9 cellular contexts compared by ENCODE assay signal in genomic region chr11:119726585-119727522, GRCh38. TPM values are rescaled to one million over a fixed set of nuclear protein-coding genes. Genes with fewer than 3 reads are reported as not detected.
A peak's percentile ranks its signal among the peaks of the same experiment; 100 is the strongest.
DNase-seq lines count a peak whose midpoint lies in the region; ATAC-seq, FAIRE-seq and TF ChIP-seq lines count a peak whose summit lies in the region.
"Had no signal": no experiment of that assay in that cellular context is flagged by ENCODE, and none has a peak within 500 bp of the region (broad histone marks: within the 10 kb centered on the region; RNA-seq: fewer than 3 reads in every experiment).

No MANE protein-coding gene starts in this region.

- no peak for FAIRE-seq in GM12878 (lab: Jason Lieb, UNC)

- peak overlapping the region; percentile 34; the same call in 1 of the 2 replicates for H3K9ac ChIP-seq in GM12878 (ENCODE audit: control insufficient read depth, insufficient read depth, low read length)

- no peaks in the 10 kb centered on the region for H4K20me1 ChIP-seq in GM12878 (ENCODE audit: control insufficient read depth, insufficient read depth)

- H3K4me3 ChIP-seq in cardiac muscle cell (peak overlapping the region; percentile 69), right cardiac atrium (ENCODE audit: low read length) (no peak overlapping the region), GM12878 (peak overlapping the region; percentile 74), lower lobe of right lung (peak overlapping the region; percentile 82), upper lobe of left lung (peak overlapping the region in 3 of 4 donors; percentile 69 to 96 (median 80))

- TF ChIP-seq CTCF in cardiac muscle cell (IDR thresholded peaks at IDR 0.05; ENCODE audit: low read depth, low read length) (no peak), GM12878 (IDR thresholded peaks at IDR 0.05 in 2 of 3, conservative IDR thresholded peaks at IDR 0.05 in 1 of 3; ENCODE audit: control insufficient read depth in 2 of 3, extremely low read depth in 1 of 3, insufficient read depth in 1 of 3, low read depth in 3 of 3, low read length in 3 of 3) (no peak), lower lobe of right lung (IDR thresholded peaks at IDR 0.05) (no peak), upper lobe of left lung (IDR thresholded peaks at IDR 0.05) (no peak)

- RAD21 ChIA-PET in GM12878 (lab: Charles Lee; ENCODE audit: unreplicated experiment) = interaction anchor here (0.9 to 9.2 kb wide), 7 partner anchors 13 to 246 kb away, joined by 3 to 192 read pairs (median 5); no protein-coding TSS in a partner anchor

- H3K27me3 ChIP-seq in cardiac muscle cell (no peaks in the 10 kb centered on the region), right cardiac atrium (ENCODE audit: control insufficient read depth, insufficient read depth) (no peaks in the 10 kb centered on the region), GM12878 (replicated peaks in 1 of 2; ENCODE audit: control insufficient read depth in 2 of 2, insufficient read depth in 2 of 2, low read length in 1 of 2) (peaks cover 0 to 7% of the 10 kb centered on the region in 2 experiments; a peak in 2 of 4 replicates), lower lobe of right lung (ENCODE audit: low read depth) (no peaks in the 10 kb centered on the region), upper lobe of left lung (no peaks in the 10 kb centered on the region)

- H2AFZ ChIP-seq in GM12878 (ENCODE audit: control insufficient read depth, low read depth, low read length) = no peak overlapping the region

- H3K4me1 ChIP-seq in cardiac muscle cell (ENCODE audit: low read depth) = peaks cover 17% of the 10 kb centered on the region
- H3K4me1 ChIP-seq in right cardiac atrium (ENCODE audit: control insufficient read depth, insufficient read depth, low read length) = no peaks in the 10 kb centered on the region
- peaks cover 27% of the 10 kb centered on the region for H3K4me1 ChIP-seq in GM12878 (ENCODE audit: control insufficient read depth, insufficient read depth, low read length)
- peaks cover 29% of the 10 kb centered on the region for H3K4me1 ChIP-seq in lower lobe of right lung
- peaks cover 20 to 33% (median 28%) of the 10 kb centered on the region in 4 donors for H3K4me1 ChIP-seq in upper lobe of left lung

- peaks cover 15% of the 10 kb centered on the region for H3K79me2 ChIP-seq in GM12878 (ENCODE audit: control insufficient read depth, insufficient read depth, low read length)

- TF ChIP-seq EP300 in GM12878 (IDR thresholded peaks at IDR 0.05; ENCODE audit: borderline replicate concordance in 1 of 2, control insufficient read depth in 1 of 2, low read depth in 2 of 2, low read length in 2 of 2) (no peak), upper lobe of left lung (IDR thresholded peaks at IDR 0.05) (no peak)

- BruUV-seq in GM12878 (replicated peaks; lab: Mats Ljungman, UMichigan) = no TSS peak

- POLR2A ChIA-PET in GM12878 (lab: Charles Lee) = interaction anchor here (0.6 to 7.3 kb wide), 5 partner anchors 18 to 52 kb away, joined by 3 to 74 read pairs (median 5); no protein-coding TSS in a partner anchor

- peak overlapping the region; percentile 97 for H3K4me2 ChIP-seq in GM12878 (ENCODE audit: control insufficient read depth, insufficient read depth)

- no peak for DNase-seq in cardiac muscle cell (ENCODE audit: low read depth in 1 of 2, low spot score in 1 of 2)
- no peak for DNase-seq in right cardiac atrium
- DNase-seq in GM12878 (ENCODE audit: low read depth, low spot score) = no peak
- DNase-seq in lower lobe of right lung = no peak
- DNase-seq in upper lobe of left lung = no peak
- DNase-seq in epidermal melanocyte (ENCODE audit: insufficient read length, low spot score) = no peak
- DNase-seq: aorta had no signal

- no peak overlapping the region for H3K27ac ChIP-seq in cardiac muscle cell
- no peak overlapping the region for H3K27ac ChIP-seq in right cardiac atrium (ENCODE audit: low read length)
- no peak overlapping the region for H3K27ac ChIP-seq in GM12878 (ENCODE audit: control insufficient read depth, insufficient read depth)
- no peak overlapping the region for H3K27ac ChIP-seq in lower lobe of right lung
- H3K27ac ChIP-seq in upper lobe of left lung = no peak overlapping the region

- intact Hi-C loops in right cardiac atrium (cut with DNase I) (loop anchor here in 3 of 4 donors (5.0 to 10.0 kb wide), 3 partner anchors 55 to 242 kb away; no protein-coding TSS in a partner anchor), GM12878 (cut with micrococcal nuclease; ENCODE audit: unreplicated experiment) (loop anchor here (5.0 kb wide), 1 partner anchor 245 kb away; no protein-coding TSS in a partner anchor), lower lobe of right lung (cut with DNase I) (no loop called here)

- no peak for ATAC-seq in right cardiac atrium
- no peak for ATAC-seq in GM12878
- ATAC-seq in lower lobe of right lung = no peak
- no peak for ATAC-seq in upper lobe of left lung (ENCODE audit: low FRiP score in 2 of 2)
- no peak for ATAC-seq in HG03196 (IDR thresholded peaks at IDR 0.05; ENCODE audit: unreplicated experiment)
- ATAC-seq in HG03108 (IDR thresholded peaks at IDR 0.05; ENCODE audit: unreplicated experiment) = no peak

- TF ChIP-seq POLR2A in GM12878 (IDR thresholded peaks at IDR 0.05; ENCODE audit: low read depth, low read length) = no peak
- no peak for TF ChIP-seq POLR2A in upper lobe of left lung (IDR thresholded peaks at IDR 0.05)

- H3K9me3 ChIP-seq in cardiac muscle cell (ENCODE audit: low read depth) = no peaks in the 10 kb centered on the region
- H3K9me3 ChIP-seq in right cardiac atrium (ENCODE audit: control insufficient read depth, low read length) = no peaks in the 10 kb centered on the region
- H3K9me3 ChIP-seq in GM12878 (replicated peaks; ENCODE audit: control insufficient read depth, insufficient read depth, low read length) = no peaks in the 10 kb centered on the region
- H3K9me3 ChIP-seq in lower lobe of right lung = no peaks in the 10 kb centered on the region
- no peaks in the 10 kb centered on the region for H3K9me3 ChIP-seq in upper lobe of left lung

- no peak for TF ChIP-seq RAD21 in GM12878 (IDR thresholded peaks at IDR 0.05; ENCODE audit: insufficient read depth, low read depth, low read length)

- CTCF ChIA-PET in GM12878 (lab: Yijun Ruan, JAX) = interaction anchor here (0.6 to 10.3 kb wide), 15 partner anchors 9 to 1382 kb away, joined by 3 to 214 read pairs (median 3); no protein-coding TSS in a partner anchor

- SMC1A ChIA-PET in GM12878 (lab: Charles Lee; ENCODE audit: uncharacterized antibody, unreplicated experiment) = interaction anchor here (0.7 to 4.2 kb wide), 6 partner anchors 25 to 382 kb away, joined by 3 to 76 read pairs (median 5); no protein-coding TSS in a partner anchor

- in situ Hi-C loops in GM12878 (cut with MboI) = no loop called here

- WGBS in right cardiac atrium = 20% methylated on average over 21 of the region's 21 CpGs
- WGBS in GM12878 (ENCODE audit: insufficient coverage, insufficient replicate concordance, low lambda C conversion rate, missing lambda C conversion rate) = 17% methylated on average over 21 of the region's 21 CpGs
- WGBS in upper lobe of left lung, 2 donors = 20 to 23% methylated on average over 8 to 21 of the region's 21 CpGs

- H3K36me3 ChIP-seq in cardiac muscle cell (no peaks in the 10 kb centered on the region), GM12878 (ENCODE audit: control insufficient read depth in 2 of 2, insufficient read depth in 2 of 2, low read length in 1 of 2) (no peaks in the 10 kb centered on the region), lower lobe of right lung (no peaks in the 10 kb centered on the region), upper lobe of left lung (no peaks in the 10 kb centered on the region)

TF ChIP-seq in GM12878, 131 proteins besides CTCF, POLR2A, EP300 and RAD21 (continues in another document):
- TF ChIP-seq ATF3 (IDR thresholded peaks at IDR 0.05; ENCODE audit: borderline replicate concordance, extremely low read depth, low read depth, low read length) (no peak), SREBF1 (IDR thresholded peaks at IDR 0.05; ENCODE audit: low read length) (no peak), POLR2AphosphoS5 (IDR thresholded peaks at IDR 0.05; ENCODE audit: low read length) (no peak), MTA2 (IDR thresholded peaks at IDR 0.05; ENCODE audit: low read depth) (no peak), IRF4 (IDR thresholded peaks at IDR 0.05; ENCODE audit: low read depth, low read length) (no peak)

RNA-seq across cellular contexts. Expression of gene NECTIN1, which starts 2.1 kb away (rescaled TPM):
- 9.1 and 11.8 TPM in 2 replicates for total RNA-seq in cardiac muscle cell
- 3.7 and 5.2 TPM in 2 replicates for polyA plus RNA-seq in cardiac muscle cell
- 10 to 100 TPM in 2 of 4 donors, 1 to 10 TPM in 2; 5.2 to 14.5 (median 10.8) TPM for total RNA-seq in right cardiac atrium
- 6.3 TPM for polyA plus RNA-seq in right cardiac atrium
- total RNA-seq in GM12878 (2013; cell fraction: nucleolus; rRNA removed) = 28.9 and 37.4 TPM in 2 replicates
- 2.3 and 2.4 TPM in 2 replicates for total RNA-seq in GM12878 (2014; rRNA removed)
- total RNA-seq in GM12878 (2014; rRNA removed; fragmentation: Illumina TruSeq; extraction: Trizol) = 1.4 and 2.4 TPM in 2 replicates
- total RNA-seq in GM12878 (2021) = 7.5 and 8.7 TPM in 2 replicates
- 6.9 TPM for polyA plus RNA-seq in GM12878 (2011; ENCODE audit: low read depth)
- 3.8 and 9.2 TPM in 2 replicates for polyA plus RNA-seq in GM12878 (2011; rRNA removed)
- polyA plus RNA-seq in GM12878 (2011; cell fraction: cytosol; rRNA removed) = 10.4 and 13.9 TPM in 2 replicates
- 13.1 and 14.9 TPM in 2 replicates for polyA plus RNA-seq in GM12878 (2011; cell fraction: nucleus; rRNA removed)
- 16.1 and 16.9 TPM in 2 replicates for polyA plus RNA-seq in GM12878 (2012)
- 2.3 and 4.5 TPM in 2 replicates for polyA plus RNA-seq in GM12878 (2014; fragmentation: Illumina TruSeq; extraction: Trizol)
- 1 to 10 TPM; 1.4 to 1.5 TPM for polyA plus RNA-seq in GM12878 (2014; fragmentation: Nextera tagmentation; extraction: Ambion mirVana)
- polyA plus RNA-seq in GM12878 (2014; rRNA removed) = 2.9 and 4.1 TPM in 2 replicates
- 1 to 10 TPM in 1 of 2 experiments, under 1 TPM in 1; 0.97 to 1.4 TPM for polyA plus RNA-seq in GM12878 (2016; fragmentation: Nextera tagmentation; extraction: Ambion mirVana)
- polyA minus RNA-seq in GM12878 (2011; rRNA and poly(A)+ RNA removed) = 15.3 and 21.6 TPM in 2 replicates
- 12.3 and 12.7 TPM in 2 replicates for polyA minus RNA-seq in GM12878 (2011; cell fraction: cytosol; rRNA and poly(A)+ RNA removed)
- 11.2 and 13.6 TPM in 2 replicates for polyA minus RNA-seq in GM12878 (2011; cell fraction: nucleus; rRNA and poly(A)+ RNA removed)
- total RNA-seq in lower lobe of right lung = 9.1 TPM
- 10 to 100 TPM in 1 of 6 donors, 1 to 10 TPM in 5; 1.4 to 12.6 (median 7.6) TPM for total RNA-seq in upper lobe of left lung
